Comparison of ENCODE assay signal across 1 cellular context in genomic region chr3:38360345-38360744, GRCh38.
TF ChIP-seq lines count a peak whose summit lies in the region.

No MANE protein-coding gene starts in this region.

TF ChIP-seq in HepG2, 621 proteins besides CTCF, POLR2A, EP300 and RAD21 (continued from another document):
- TF ChIP-seq IKZF5 (CRISPR knock-in tag; IDR thresholded peaks at IDR 0.05) (no peak), ZNF616 (CRISPR knock-in tag; IDR thresholded peaks at IDR 0.05; ENCODE audit: low read depth) (no peak)
